Comparison of ENCODE assay signal across 1 cellular context in genomic region chr14:106044949-106045596, GRCh38.
TF ChIP-seq lines count a peak whose summit lies in the region.

No MANE protein-coding gene starts in this region.

TF ChIP-seq in GM12878, 131 proteins besides CTCF, POLR2A, EP300 and RAD21 (continued from another document):
- no peak for TF ChIP-seq ATF3 (IDR thresholded peaks at IDR 0.05; ENCODE audit: borderline replicate concordance, extremely low read depth, low read depth, low read length)
- TF ChIP-seq SMC3 (IDR thresholded peaks at IDR 0.05; ENCODE audit: borderline replicate concordance, low read length): peak; percentile 22; the same call in 1 of the 2 replicates
- TF ChIP-seq CBX5 (IDR thresholded peaks at IDR 0.05; ENCODE audit: low read depth): no peak
- TF ChIP-seq ZBED1 (IDR thresholded peaks at IDR 0.05; ENCODE audit: borderline replicate concordance): no peak
- TF ChIP-seq CHD4 (IDR thresholded peaks at IDR 0.05): no peak
TF ChIP-seq in GM12878: peak in this region for 2.
